In the genomic region with DNA sequence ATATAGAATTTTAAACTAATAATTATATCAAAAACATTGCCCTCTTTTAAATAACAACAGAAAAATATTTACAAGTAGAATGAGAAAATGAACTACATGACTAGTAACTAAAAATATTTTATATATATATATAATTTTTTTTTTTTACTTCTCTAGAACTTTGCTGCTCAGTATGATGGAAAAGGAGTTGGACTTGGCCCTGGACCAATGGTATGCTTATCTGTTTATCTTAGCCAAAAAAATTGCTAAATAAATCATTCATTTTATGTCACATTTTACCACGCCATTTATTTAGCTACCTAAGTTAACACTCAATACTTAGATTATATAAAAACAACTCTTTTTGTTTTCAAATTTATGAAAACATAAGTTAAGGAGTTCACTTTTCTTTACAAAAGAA, we compare ENCODE assay signal across 1 cellular context.
TF ChIP-seq lines count a peak whose summit lies in the region.

No MANE protein-coding gene starts in this region.

TF ChIP-seq in K562, 482 proteins besides CTCF, POLR2A, EP300 and RAD21 (continued from another document):
- TF ChIP-seq, protein P1, sequence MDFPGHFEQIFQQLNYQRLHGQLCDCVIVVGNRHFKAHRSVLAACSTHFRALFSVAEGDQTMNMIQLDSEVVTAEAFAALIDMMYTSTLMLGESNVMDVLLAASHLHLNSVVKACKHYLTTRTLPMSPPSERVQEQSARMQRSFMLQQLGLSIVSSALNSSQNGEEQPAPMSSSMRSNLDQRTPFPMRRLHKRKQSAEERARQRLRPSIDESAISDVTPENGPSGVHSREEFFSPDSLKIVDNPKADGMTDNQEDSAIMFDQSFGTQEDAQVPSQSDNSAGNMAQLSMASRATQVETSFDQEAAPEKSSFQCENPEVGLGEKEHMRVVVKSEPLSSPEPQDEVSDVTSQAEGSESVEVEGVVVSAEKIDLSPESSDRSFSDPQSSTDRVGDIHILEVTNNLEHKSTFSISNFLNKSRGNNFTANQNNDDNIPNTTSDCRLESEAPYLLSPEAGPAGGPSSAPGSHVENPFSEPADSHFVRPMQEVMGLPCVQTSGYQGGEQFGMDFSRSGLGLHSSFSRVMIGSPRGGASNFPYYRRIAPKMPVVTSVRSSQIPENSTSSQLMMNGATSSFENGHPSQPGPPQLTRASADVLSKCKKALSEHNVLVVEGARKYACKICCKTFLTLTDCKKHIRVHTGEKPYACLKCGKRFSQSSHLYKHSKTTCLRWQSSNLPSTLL (IDR thresholded peaks at IDR 0.05), result no peak
- TF ChIP-seq, protein P2, sequence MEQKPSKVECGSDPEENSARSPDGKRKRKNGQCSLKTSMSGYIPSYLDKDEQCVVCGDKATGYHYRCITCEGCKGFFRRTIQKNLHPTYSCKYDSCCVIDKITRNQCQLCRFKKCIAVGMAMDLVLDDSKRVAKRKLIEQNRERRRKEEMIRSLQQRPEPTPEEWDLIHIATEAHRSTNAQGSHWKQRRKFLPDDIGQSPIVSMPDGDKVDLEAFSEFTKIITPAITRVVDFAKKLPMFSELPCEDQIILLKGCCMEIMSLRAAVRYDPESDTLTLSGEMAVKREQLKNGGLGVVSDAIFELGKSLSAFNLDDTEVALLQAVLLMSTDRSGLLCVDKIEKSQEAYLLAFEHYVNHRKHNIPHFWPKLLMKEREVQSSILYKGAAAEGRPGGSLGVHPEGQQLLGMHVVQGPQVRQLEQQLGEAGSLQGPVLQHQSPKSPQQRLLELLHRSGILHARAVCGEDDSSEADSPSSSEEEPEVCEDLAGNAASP (IDR thresholded peaks at IDR 0.05), result no peak
- no peak for TF ChIP-seq NFE2 (IDR thresholded peaks at IDR 0.05; ENCODE audit: low read depth)
- TF ChIP-seq RCOR1 (IDR thresholded peaks at IDR 0.05; ENCODE audit: borderline replicate concordance in 1 of 2, low read depth in 2 of 2, low read length in 2 of 2), result no peak
